1 cellular context compared by ENCODE assay signal in the genomic region with DNA sequence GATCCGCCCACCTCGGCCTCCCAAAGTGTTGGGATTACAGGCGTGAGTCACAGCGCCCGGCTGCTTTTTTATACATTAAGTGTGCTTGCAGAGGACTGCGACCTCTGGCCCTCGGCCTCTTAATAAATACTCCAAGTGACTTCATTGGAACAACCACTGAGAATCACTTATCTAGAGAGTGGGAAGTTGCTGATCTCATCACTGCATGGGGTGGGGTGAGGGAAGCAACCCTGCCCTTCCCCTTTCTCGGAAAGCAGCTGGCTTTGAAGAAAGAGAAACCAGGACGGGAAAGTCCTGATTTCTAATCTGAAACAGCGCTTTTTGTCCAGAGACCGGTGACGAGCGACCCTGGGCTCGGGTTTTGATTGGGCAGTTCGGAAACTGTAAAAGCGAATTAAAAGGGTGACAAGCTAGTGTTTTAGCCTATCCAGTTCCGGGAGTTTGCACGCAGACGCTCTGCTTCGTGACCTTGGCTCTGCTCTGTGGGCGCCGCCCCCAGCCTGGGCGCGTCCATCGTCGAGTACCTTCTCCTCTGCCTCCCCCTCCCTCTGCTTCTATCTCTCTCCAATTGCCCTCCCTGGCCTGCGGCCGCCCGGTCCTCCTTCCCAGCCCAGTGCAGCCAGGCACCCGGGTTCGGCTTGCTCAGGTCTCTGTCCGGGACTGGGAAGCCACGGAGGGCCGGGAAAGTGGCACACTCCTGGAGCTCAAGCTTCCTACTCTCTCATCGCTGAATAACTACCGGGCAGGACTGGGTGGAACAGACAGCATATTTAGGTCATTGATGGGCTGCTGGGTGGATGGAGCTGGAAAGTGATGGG.
A peak's percentile ranks its signal among the peaks of the same experiment; 100 is the strongest.
TF ChIP-seq lines count a peak whose summit lies in the region.

No MANE protein-coding gene starts in this region.

TF ChIP-seq in HCT116, 20 proteins besides CTCF, POLR2A, EP300 and RAD21 (continued from another document):
- TF ChIP-seq YY1 (IDR thresholded peaks at IDR 0.05; ENCODE audit: extremely low read depth, insufficient replicate concordance, low read depth, low read length) (peak; percentile 40), TCF7L2 (IDR thresholded peaks at IDR 0.05; ENCODE audit: borderline replicate concordance, extremely low read depth, insufficient read depth, insufficient read length) (peak; percentile 26), EZH2phosphoT487 (IDR thresholded peaks at IDR 0.05; ENCODE audit: borderline replicate concordance) (no peak), ELF1 (IDR thresholded peaks at IDR 0.05; ENCODE audit: borderline replicate concordance, low read depth) (peak; percentile 49; the same call in 1 of the 2 replicates), CBX3 (IDR thresholded peaks at IDR 0.05; ENCODE audit: low read depth) (peak; percentile 12; the same call in 1 of the 2 replicates), MAX (IDR thresholded peaks at IDR 0.05) (peak; percentile 32; the same call in 1 of the 2 replicates), FOSL1 (IDR thresholded peaks at IDR 0.05; ENCODE audit: low read depth) (no peak), SP1 (IDR thresholded peaks at IDR 0.05; ENCODE audit: low read depth) (peak; percentile 53)
